2 cellular contexts compared by ENCODE assay signal in the genomic region with DNA sequence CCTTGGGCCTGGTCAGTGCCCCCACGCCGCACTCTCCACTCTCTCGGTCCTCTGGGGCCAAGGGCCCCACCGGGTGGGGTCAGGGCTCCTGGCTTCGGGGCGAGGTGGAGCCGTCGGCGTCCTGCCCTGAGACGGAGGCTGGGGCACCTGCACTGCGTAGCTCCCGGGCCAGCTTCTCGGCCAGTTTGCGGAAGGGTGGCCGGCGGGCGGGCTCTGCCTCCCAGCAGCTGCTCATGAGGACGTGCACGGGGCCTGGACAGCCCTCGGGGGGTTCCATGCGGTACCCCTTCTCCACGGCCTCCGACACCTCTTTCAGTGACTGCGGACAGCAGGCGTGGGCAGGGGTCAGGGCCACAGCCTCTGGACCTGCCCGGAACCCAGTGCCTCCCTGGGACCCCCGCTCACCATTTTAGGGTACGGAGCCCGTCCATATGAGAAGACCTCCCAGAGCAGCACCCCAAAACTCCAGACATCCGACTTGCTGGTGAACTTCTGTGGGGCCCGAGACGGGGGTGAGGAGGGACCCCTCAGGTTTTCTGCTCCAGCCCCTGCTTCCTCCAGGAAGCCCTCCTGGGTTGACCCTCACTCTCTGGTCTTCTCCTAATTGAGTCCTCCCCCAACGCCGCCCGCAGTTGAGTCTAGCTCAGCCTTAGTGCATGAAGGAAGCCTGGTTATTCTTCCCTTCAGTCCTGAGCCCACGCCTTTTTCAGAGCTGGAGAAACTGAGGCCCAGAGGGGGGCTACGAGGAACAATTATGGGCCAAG.
TF ChIP-seq lines count a peak whose summit lies in the region.

No MANE protein-coding gene starts in this region.

TF ChIP-seq in SK-N-SH treated with all-trans-retinoic acid at 6 μM for 48 hours, 23 proteins besides CTCF, POLR2A, EP300 and RAD21:
- TF ChIP-seq ISL1 (CRISPR knock-in tag; IDR thresholded peaks at IDR 0.05) (no peak), ESRRG (CRISPR knock-in tag; IDR thresholded peaks at IDR 0.05) (no peak), ZNF70 (CRISPR knock-in tag; IDR thresholded peaks at IDR 0.05) (no peak), OSR1 (CRISPR knock-in tag; IDR thresholded peaks at IDR 0.05) (no peak)

TF ChIP-seq in SK-N-SH, 30 proteins besides CTCF, POLR2A, EP300 and RAD21:
- TF ChIP-seq PBX3 (IDR thresholded peaks at IDR 0.05) = no peak
- no peak for TF ChIP-seq RXRA (IDR thresholded peaks at IDR 0.05; ENCODE audit: borderline replicate concordance, low read depth)
- TF ChIP-seq NRF1 (IDR thresholded peaks at IDR 0.05; ENCODE audit: low read depth, low read length) = no peak
- no peak for TF ChIP-seq FOXM1 (IDR thresholded peaks at IDR 0.05; ENCODE audit: low read depth)
- TF ChIP-seq SMC3 (IDR thresholded peaks at IDR 0.05; ENCODE audit: low read depth, low read length) = no peak
- no peak for TF ChIP-seq USF1 (IDR thresholded peaks at IDR 0.05; ENCODE audit: borderline replicate concordance, low read depth)
- TF ChIP-seq GATA2 (CRISPR knock-in tag; IDR thresholded peaks at IDR 0.05) = no peak
- no peak for TF ChIP-seq CHD2 (IDR thresholded peaks at IDR 0.05; ENCODE audit: low read length, partially characterized antibody)
- no peak for TF ChIP-seq MAX (IDR thresholded peaks at IDR 0.05; ENCODE audit: low read depth)
- no peak for TF ChIP-seq JUND (IDR thresholded peaks at IDR 0.05)
